Comparison of ENCODE assay signal across 14 cellular contexts in genomic region chr19:54152878-54153524, GRCh38. TPM values are rescaled to one million over a fixed set of nuclear protein-coding genes. Genes with fewer than 3 reads are reported as not detected.
A peak's percentile ranks its signal among the peaks of the same experiment; 100 is the strongest.
DNase-seq lines count a peak whose midpoint lies in the region; ATAC-seq and TF ChIP-seq lines count a peak whose summit lies in the region.
"Had no signal": no experiment of that assay in that cellular context is flagged by ENCODE, and none has a peak within 500 bp of the region (broad histone marks: within the 10 kb centered on the region; RNA-seq: fewer than 3 reads in every experiment).

No MANE protein-coding gene starts in this region.

- no peaks in the 10 kb centered on the region for H3K27me3 ChIP-seq in left ventricle myocardium inferior (ENCODE audit: low read depth)
- H3K27me3 ChIP-seq: BE2C had no signal

- peaks cover 32% of the 10 kb centered on the region for H3K36me3 Mint-ChIP-seq in HFFc6 (ENCODE audit: low read depth)

- H3K27ac Mint-ChIP-seq in HFFc6 = peak overlapping the region; percentile 90

- intact Hi-C loops in left ventricle myocardium inferior (cut with micrococcal nuclease) = no loop called here

- TF ChIP-seq CTCF in 22Rv1 (IDR thresholded peaks at IDR 0.05) (no peak), HFFc6 (IDR thresholded peaks at IDR 0.05) (no peak), left ventricle myocardium inferior (IDR thresholded peaks at IDR 0.05; ENCODE audit: borderline replicate concordance) (no peak)

- peaks cover 18% of the 10 kb centered on the region for H3K4me1 ChIP-seq in left ventricle myocardium inferior
- H3K4me1 ChIP-seq: BE2C had no signal

- H3K9me3 ChIP-seq in left ventricle myocardium inferior (replicated peaks) = no peaks in the 10 kb centered on the region
- H3K9me3 ChIP-seq: BE2C, mucosa of descending colon had no signal

- H3K27ac ChIP-seq in 22Rv1 (peak overlapping the region; percentile 31; the same call in 1 of the 2 replicates), left ventricle myocardium inferior (replicated peaks) (peak overlapping the region; percentile 27)

- H3K4me3 Mint-ChIP-seq in HFFc6 = no peak overlapping the region

- peaks cover 100% of the 10 kb centered on the region for H3K36me3 ChIP-seq in left ventricle myocardium inferior

- peaks cover 26% of the 10 kb centered on the region for H3K4me1 Mint-ChIP-seq in HFFc6 (ENCODE audit: low read depth)

- peaks cover 10% of the 10 kb centered on the region for H3K27me3 Mint-ChIP-seq in HFFc6 (ENCODE audit: insufficient read depth)

- H3K9me3 Mint-ChIP-seq in HFFc6 = no peaks in the 10 kb centered on the region

- no peak overlapping the region for H3K4me3 ChIP-seq in left ventricle myocardium inferior
- H3K4me3 ChIP-seq: mucosa of descending colon had no signal

- DNase-seq in HFFc6 = no peak
- no peak for DNase-seq in left ventricle myocardium inferior
- no peak for DNase-seq in NCI-H2107 (lab: John Stamatoyannopoulos, UW)
- DNase-seq: BE2C, cortex of kidney, DMS79 treated with DMSO at 0.1 percent for 48 hours, foreskin fibroblast, mucosa of descending colon, NCI-H2029, NCI-H82, SIG-M5 had no signal

- ATAC-seq in HG03045 (IDR thresholded peaks at IDR 0.05; ENCODE audit: unreplicated experiment) = no peak
- no peak for ATAC-seq in HG03378 (IDR thresholded peaks at IDR 0.05; ENCODE audit: unreplicated experiment)
- ATAC-seq: mucosa of descending colon had no signal

RNA-seq across cellular contexts. Expression of gene LENG1, which starts 6.5 kb away (rescaled TPM):
- total RNA-seq in HFFc6 (2021; fragmentation: NEBNext Ultra II Directional; extraction: Animal tissue kit (Norgen Biotek cat#: 25700)) = 1 to 10 TPM; 3.7 to 7.6 (median 6.2) TPM
- total RNA-seq in left ventricle myocardium inferior = 7.3 TPM

RNA-seq across cellular contexts. Expression of gene CNOT3, which starts 15.4 kb away (rescaled TPM):
- total RNA-seq in HFFc6 (2021; fragmentation: NEBNext Ultra II Directional; extraction: Animal tissue kit (Norgen Biotek cat#: 25700)) = 10 to 100 TPM; 46.4 to 65.5 (median 59.6) TPM
- 19.5 TPM for total RNA-seq in left ventricle myocardium inferior

RNA-seq across cellular contexts. Expression of gene TMC4, which starts 20.0 kb away (rescaled TPM):
- under 1 TPM; 0.43 to 0.70 (median 0.55) TPM for total RNA-seq in HFFc6 (2021; fragmentation: NEBNext Ultra II Directional; extraction: Animal tissue kit (Norgen Biotek cat#: 25700))
- total RNA-seq in left ventricle myocardium inferior = 2.2 TPM

RNA-seq across cellular contexts. Expression of gene MBOAT7, which starts 36.4 kb away (rescaled TPM):
- total RNA-seq in HFFc6 (2021; fragmentation: NEBNext Ultra II Directional; extraction: Animal tissue kit (Norgen Biotek cat#: 25700)) = 100 to 1,000 TPM; 263 to 354 (median 313) TPM
- total RNA-seq in left ventricle myocardium inferior = 12.2 TPM

RNA-seq across cellular contexts. Expression of gene PRPF31, which starts 37.4 kb away (rescaled TPM):
- total RNA-seq in HFFc6 (2021; fragmentation: NEBNext Ultra II Directional; extraction: Animal tissue kit (Norgen Biotek cat#: 25700)) = 10 to 100 TPM; 66.1 to 92.5 (median 83.6) TPM
- total RNA-seq in left ventricle myocardium inferior = 39.5 TPM
